24 cellular contexts compared by ENCODE assay signal in genomic region chr2:149662556-149662955, GRCh38.
"Had no signal": no experiment of that assay in that cellular context is flagged by ENCODE, and none has a peak within 500 bp of the region (broad histone marks: within the 10 kb centered on the region; RNA-seq: fewer than 3 reads in every experiment).

No MANE protein-coding gene starts in this region.

- H3K4me3 ChIP-seq: esophagus muscularis mucosa, heart right ventricle, lower lobe of right lung, mucosa of descending colon, prostate gland, right atrium auricular region, spleen, thoracic aorta, tibial nerve, upper lobe of left lung had no signal

- H3K4me1 ChIP-seq: lower lobe of right lung, prostate gland, right atrium auricular region, spleen had no signal

- H3K27me3 ChIP-seq: esophagus muscularis mucosa, heart right ventricle, right atrium auricular region, spleen, tibial nerve, upper lobe of left lung had no signal

- H3K27ac ChIP-seq: esophagus muscularis mucosa, heart right ventricle, lower lobe of right lung, prostate gland, right atrium auricular region, spleen, thoracic aorta, tibial nerve, upper lobe of left lung had no signal

- DNase-seq: cerebellar nuclear complex; cortex of kidney; effector memory CD8-positive, alpha-beta T cell; foreskin melanocyte; glutamatergic neuron; heart right ventricle; hippocampal formation; left ventricle myocardium superior; lower lobe of right lung; naive thymus-derived CD4-positive, alpha-beta T cell; nucleus accumbens; spleen; stimulated activated naive B cell treated with anti-CD40 and anti-IgM and Interleukin-4, amounts not matched to agents 10 μg/mL and 1 μg/mL and 100 μg/mL, for 72 hours had no signal

- FAIRE-seq: endometrium, islet of Langerhans, urothelium cell line had no signal

- ATAC-seq: effector memory CD8-positive, alpha-beta T cell; naive thymus-derived CD4-positive, alpha-beta T cell; sciatic nerve; stimulated activated naive B cell treated with anti-CD40 and anti-IgM and Interleukin-4, amounts not matched to agents 10 μg/mL and 1 μg/mL and 100 μg/mL, for 72 hours had no signal

- H3K9me3 ChIP-seq: esophagus muscularis mucosa, lower lobe of right lung, prostate gland, right atrium auricular region, thoracic aorta, upper lobe of left lung had no signal

- H3K36me3 ChIP-seq: esophagus muscularis mucosa, heart right ventricle, lower lobe of right lung, prostate gland, right atrium auricular region, spleen, thoracic aorta, tibial nerve, upper lobe of left lung had no signal
